Comparison of ENCODE assay signal across 25 cellular contexts in the genomic region with DNA sequence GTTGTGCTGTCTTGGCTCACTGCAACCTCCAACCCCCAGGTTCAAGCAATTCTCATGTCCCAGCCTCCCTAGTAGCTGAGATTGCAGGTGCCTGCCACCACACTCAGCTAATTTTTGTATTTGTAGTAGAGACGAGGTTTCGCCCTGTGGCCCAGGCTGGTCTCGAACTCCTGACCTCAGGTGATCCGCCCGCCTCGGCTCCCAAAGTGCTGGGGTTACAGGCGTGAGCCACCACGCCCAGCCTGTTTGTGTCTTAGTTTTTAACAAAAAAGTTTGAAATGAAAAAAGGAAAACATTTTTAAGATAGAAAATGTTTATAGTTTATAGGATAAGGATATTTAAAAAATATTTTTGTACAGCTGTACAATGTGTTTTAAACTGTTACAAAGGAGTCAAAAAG.
DNase-seq lines count a peak whose midpoint lies in the region; FAIRE-seq and TF ChIP-seq lines count a peak whose summit lies in the region.
"Had no signal": no experiment of that assay in that cellular context is flagged by ENCODE, and none has a peak within 500 bp of the region (broad histone marks: within the 10 kb centered on the region; RNA-seq: fewer than 3 reads in every experiment).

No MANE protein-coding gene starts in this region.

- DNase-seq in kidney (peak; percentile 35), sigmoid colon (peak; percentile 52), NCI-H82 treated with DMSO at 0.1 percent for 48 hours (lab: John Stamatoyannopoulos, UW; ENCODE audit: unreplicated experiment) (no peak), HK-2 (ENCODE audit: unreplicated experiment) (no peak), breast epithelium (ENCODE audit: low spot score in 2 of 2) (no peak)
- DNase-seq: 8988T; ACHN; BE2C; C1 segment of cervical spinal cord; CD4-positive, alpha-beta memory T cell; CD4-positive, CD25-positive, alpha-beta regulatory T cell; CD8-positive, alpha-beta memory T cell; COR-L47; DMS 273 treated with DMSO at 0.1 percent for 48 hours; DMS153; DMS53; DMS79; DND-41; EL; GDM1 had no signal

- TF ChIP-seq EP300 in sigmoid colon (IDR thresholded peaks at IDR 0.05): no peak

- H3K36me3 ChIP-seq in kidney (ENCODE audit: control insufficient read depth in 1 of 2, insufficient read depth in 2 of 2, low read length in 2 of 2): no peaks in the 10 kb centered on the region
- H3K36me3 ChIP-seq in sigmoid colon: no peaks in the 10 kb centered on the region
- no peaks in the 10 kb centered on the region for H3K36me3 ChIP-seq in breast epithelium
- H3K36me3 ChIP-seq: BE2C, BLaER1 had no signal

- WGBS in sigmoid colon, 2 donors: 87 to 94% methylated on average over 8 of the region's 8 CpGs

- H3K9me3 ChIP-seq in kidney (ENCODE audit: control insufficient read depth in 1 of 2, low read length in 2 of 2) (no peaks in the 10 kb centered on the region), sigmoid colon (no peaks in the 10 kb centered on the region), breast epithelium (no peaks in the 10 kb centered on the region)
- H3K9me3 ChIP-seq: BE2C, BLaER1 had no signal

- no peak for TF ChIP-seq POLR2A in sigmoid colon (IDR thresholded peaks at IDR 0.05)
- no peak for TF ChIP-seq POLR2A in breast epithelium (IDR thresholded peaks at IDR 0.05)

- H3K27ac ChIP-seq in kidney (ENCODE audit: low read depth in 2 of 2, low read length in 2 of 2): no peak overlapping the region
- H3K27ac ChIP-seq in sigmoid colon: no peak overlapping the region
- H3K27ac ChIP-seq in breast epithelium: no peak overlapping the region
- H3K27ac ChIP-seq: BLaER1 had no signal

- no peak for TF ChIP-seq CTCF in kidney (IDR thresholded peaks at IDR 0.05; ENCODE audit: borderline replicate concordance, extremely low read depth, insufficient read depth)
- TF ChIP-seq CTCF in sigmoid colon (IDR thresholded peaks at IDR 0.05): no peak
- TF ChIP-seq CTCF in breast epithelium (IDR thresholded peaks at IDR 0.05): no peak

- H3K27me3 ChIP-seq in sigmoid colon (no peaks in the 10 kb centered on the region), breast epithelium (peaks cover 0 to 63% of the 10 kb centered on the region in 2 donors)
- H3K27me3 ChIP-seq: BE2C had no signal

- H3K4me1 ChIP-seq in kidney (ENCODE audit: control insufficient read depth in 1 of 2, insufficient read depth in 1 of 2, low read depth in 1 of 2, low read length in 2 of 2) (no peaks in the 10 kb centered on the region), sigmoid colon (no peaks in the 10 kb centered on the region), breast epithelium (no peaks in the 10 kb centered on the region)
- H3K4me1 ChIP-seq: BE2C, BLaER1 had no signal

- peak; percentile 93 for FAIRE-seq in colon (lab: Jason Lieb, UNC)
- FAIRE-seq in kidney (lab: Jason Lieb, UNC): no peak
- FAIRE-seq: A204.1, GM12878, GM19239 had no signal

- H3K4me3 ChIP-seq in kidney (ENCODE audit: low read length in 2 of 2): no peak overlapping the region
- no peak overlapping the region for H3K4me3 ChIP-seq in sigmoid colon
- no peak overlapping the region for H3K4me3 ChIP-seq in breast epithelium
- H3K4me3 ChIP-seq: BLaER1, GM12878 had no signal

- intact Hi-C loops in kidney (cut with DNase I) (no loop called here), sigmoid colon (cut with DNase I) (no loop called here), breast epithelium (cut with DNase I; ENCODE audit: low total_unique reads) (no loop called here)

- no peak overlapping the region for H3K9ac ChIP-seq in kidney (ENCODE audit: low read length in 2 of 2)
- H3K9ac ChIP-seq: BLaER1 had no signal

Comparison
In these comparisons a context has a peak if more than half of its experiments do, and no peak if none do; other contexts are left out.
1. DNase-seq: peak in kidney (single experiment) and sigmoid colon (single experiment); none in NCI-H82 treated with DMSO at 0.1 percent for 48 hours (single experiment), HK-2 (single experiment) and breast epithelium (0 of 2).